Comparison of ENCODE assay signal across 17 cellular contexts in genomic region chr14:22384167-22384549, GRCh38.
A peak's percentile ranks its signal among the peaks of the same experiment; 100 is the strongest.
DNase-seq lines count a peak whose midpoint lies in the region; ATAC-seq and TF ChIP-seq lines count a peak whose summit lies in the region.
"Had no signal": no experiment of that assay in that cellular context is flagged by ENCODE, and none has a peak within 500 bp of the region (broad histone marks: within the 10 kb centered on the region; RNA-seq: fewer than 3 reads in every experiment).

No MANE protein-coding gene starts in this region.

- no peaks in the 10 kb centered on the region for H3K27me3 Mint-ChIP-seq in stimulated activated naive B cell treated with anti-CD40 and anti-IgM and Interleukin-4, amounts not matched to agents 10 μg/mL and 1 μg/mL and 100 μg/mL, for 72 hours
- peaks cover 11% of the 10 kb centered on the region for H3K27me3 Mint-ChIP-seq in nephron progenitor cell (ENCODE audit: low read depth, poor library complexity)
- H3K27me3 Mint-ChIP-seq: activated CD4-positive, alpha-beta T cell treated with anti-CD3 and anti-CD28 coated beads for 36 hours had no signal

- no peak overlapping the region for H2AFZ ChIP-seq in OCI-LY1 (ENCODE audit: low read length)

- peak overlapping the region; percentile 20; the same call in 1 of the 2 replicates for H3K4me2 ChIP-seq in OCI-LY1 (ENCODE audit: low read length)

- no peaks in the 10 kb centered on the region for H3K36me3 Mint-ChIP-seq in stimulated activated naive B cell treated with anti-CD40 and anti-IgM and Interleukin-4, amounts not matched to agents 10 μg/mL and 1 μg/mL and 100 μg/mL, for 72 hours
- no peaks in the 10 kb centered on the region for H3K36me3 Mint-ChIP-seq in nephron progenitor cell (ENCODE audit: low read depth)
- H3K36me3 Mint-ChIP-seq: stimulated activated effector memory CD8-positive, alpha-beta T cell treated with anti-CD3 and anti-CD28 coated beads, Interleukin-12 subunit alpha, Interleukin-12 subunit beta, amount 100 ng/mL, for 72 hours had no signal

- no peaks in the 10 kb centered on the region for H3K9me3 Mint-ChIP-seq in stimulated activated naive B cell treated with anti-CD40 and anti-IgM and Interleukin-4, amounts not matched to agents 10 μg/mL and 1 μg/mL and 100 μg/mL, for 72 hours
- no peaks in the 10 kb centered on the region for H3K9me3 Mint-ChIP-seq in nephron progenitor cell
- H3K9me3 Mint-ChIP-seq: stimulated activated effector memory CD8-positive, alpha-beta T cell treated with anti-CD3 and anti-CD28 coated beads, Interleukin-12 subunit alpha, Interleukin-12 subunit beta, amount 100 ng/mL, for 72 hours had no signal

- H3K4me1 ChIP-seq in OCI-LY1 (ENCODE audit: insufficient read depth, low read length, severe bottlenecking), result peaks cover 58% of the 10 kb centered on the region
- H3K4me1 ChIP-seq: left ventricle myocardium inferior had no signal

- H3K36me3 ChIP-seq in OCI-LY1 (ENCODE audit: insufficient read depth, low read length), result no peaks in the 10 kb centered on the region
- H3K36me3 ChIP-seq: HAP-1, left ventricle myocardium inferior had no signal

- TF ChIP-seq CTCF in OCI-LY1 (IDR thresholded peaks at IDR 0.05; ENCODE audit: low read length), result no peak
- TF ChIP-seq CTCF in nephron progenitor cell (IDR thresholded peaks at IDR 0.05), result no peak
- no peak for TF ChIP-seq CTCF in dorsolateral prefrontal cortex (IDR thresholded peaks at IDR 0.05 in 54 of 56, conservative IDR thresholded peaks at IDR 0.05 in 2 of 56; ENCODE audit: low read depth in 1 of 56, partially characterized antibody in 56 of 56)

- H3K27ac ChIP-seq in OCI-LY1 (ENCODE audit: low read depth, low read length, poor library complexity, severe bottlenecking) (peak overlapping the region; percentile 54), dorsolateral prefrontal cortex (no peak overlapping the region)
- H3K27ac ChIP-seq: left ventricle myocardium inferior had no signal

- no peak for DNase-seq in stimulated activated naive B cell treated with anti-CD40 and anti-IgM and Interleukin-4, amounts not matched to agents 10 μg/mL and 1 μg/mL and 100 μg/mL, for 72 hours
- no peak for DNase-seq in nephron progenitor cell
- DNase-seq in dorsolateral prefrontal cortex, result no peak
- DNase-seq: activated CD4-positive, alpha-beta T cell treated with anti-CD3 and anti-CD28 coated beads for 36 hours; activated CD8-positive, alpha-beta memory T cell treated with anti-CD3 and anti-CD28 coated beads, Interleukin-2, amount 50 U/mL, for 4 hours; anterior cingulate cortex; left ventricle myocardium inferior; NCI-H1436 treated with DMSO at 0.1 percent for 48 hours; NCI-H345; T1000; trophoblast cell had no signal

- H3K4me3 ChIP-seq in OCI-LY1 (ENCODE audit: low read depth, low read length, poor library complexity, severe bottlenecking), result no peak overlapping the region
- no peak overlapping the region for H3K4me3 ChIP-seq in dorsolateral prefrontal cortex
- H3K4me3 ChIP-seq: HAP-1, left ventricle myocardium inferior had no signal

- no peaks in the 10 kb centered on the region for H3F3A ChIP-seq in OCI-LY1 (ENCODE audit: insufficient read depth, low read length)

- no peaks in the 10 kb centered on the region for H3K79me2 ChIP-seq in OCI-LY1 (ENCODE audit: insufficient read depth, low read length)

- H4K20me1 ChIP-seq in OCI-LY1 (ENCODE audit: insufficient read depth, low read length), result no peaks in the 10 kb centered on the region

- intact Hi-C loops in dorsolateral prefrontal cortex (cut with DNase I), result loop anchor here in 1 of 2 donors (10.0 kb wide), 2 partner anchors 171 to 381 kb away; partner anchors contain the start of gene OXA1L

- no peaks in the 10 kb centered on the region for H3K9me2 ChIP-seq in OCI-LY1 (ENCODE audit: low read depth, low read length)

- H3K4me1 Mint-ChIP-seq in stimulated activated naive B cell treated with anti-CD40 and anti-IgM and Interleukin-4, amounts not matched to agents 10 μg/mL and 1 μg/mL and 100 μg/mL, for 72 hours, result peaks cover 62 to 90% of the 10 kb centered on the region in 2 donors
- H3K4me1 Mint-ChIP-seq in nephron progenitor cell, result peaks cover 48% of the 10 kb centered on the region
- H3K4me1 Mint-ChIP-seq: activated CD4-positive, alpha-beta T cell treated with anti-CD3 and anti-CD28 coated beads for 36 hours; stimulated activated effector memory CD8-positive, alpha-beta T cell treated with anti-CD3 and anti-CD28 coated beads, Interleukin-12 subunit alpha, Interleukin-12 subunit beta, amount 100 ng/mL, for 72 hours had no signal

- peak overlapping the region; percentile 97 for H3K27ac Mint-ChIP-seq in stimulated activated naive B cell treated with anti-CD40 and anti-IgM and Interleukin-4, amounts not matched to agents 10 μg/mL and 1 μg/mL and 100 μg/mL, for 72 hours
- H3K27ac Mint-ChIP-seq in nephron progenitor cell, result no peak overlapping the region
- H3K27ac Mint-ChIP-seq: activated CD4-positive, alpha-beta T cell treated with anti-CD3 and anti-CD28 coated beads for 36 hours had no signal

- peak overlapping the region; percentile 52 to 70 for H3K4me3 Mint-ChIP-seq in stimulated activated naive B cell treated with anti-CD40 and anti-IgM and Interleukin-4, amounts not matched to agents 10 μg/mL and 1 μg/mL and 100 μg/mL, for 72 hours
- no peak overlapping the region for H3K4me3 Mint-ChIP-seq in nephron progenitor cell
- H3K4me3 Mint-ChIP-seq: activated CD4-positive, alpha-beta T cell treated with anti-CD3 and anti-CD28 coated beads for 36 hours; stimulated activated effector memory CD8-positive, alpha-beta T cell treated with anti-CD3 and anti-CD28 coated beads, Interleukin-12 subunit alpha, Interleukin-12 subunit beta, amount 100 ng/mL, for 72 hours had no signal

- peak; percentile 7 for ATAC-seq in GM19397 (IDR thresholded peaks at IDR 0.05; ENCODE audit: unreplicated experiment)
- peak; percentile 13 for ATAC-seq in HG02884 (IDR thresholded peaks at IDR 0.05; ENCODE audit: unreplicated experiment)
- ATAC-seq in stimulated activated naive B cell treated with anti-CD40 and anti-IgM and Interleukin-4, amounts not matched to agents 10 μg/mL and 1 μg/mL and 100 μg/mL, for 72 hours (replicated peaks), result peak in 1 of 2 donors; percentile 12
- no peak for ATAC-seq in HG03280 (IDR thresholded peaks at IDR 0.05; ENCODE audit: unreplicated experiment)

- no peaks in the 10 kb centered on the region for H3K9me3 ChIP-seq in OCI-LY1 (ENCODE audit: low read length)
- H3K9me3 ChIP-seq: HAP-1, left ventricle myocardium inferior had no signal

- no peaks in the 10 kb centered on the region for H3K27me3 ChIP-seq in OCI-LY1 (ENCODE audit: insufficient read depth, low read length)
- H3K27me3 ChIP-seq in dorsolateral prefrontal cortex, result peaks cover 0 to 5% (median 0%) of the 10 kb centered on the region in 45 donors

- H3K9ac ChIP-seq in OCI-LY1 (ENCODE audit: low read length), result no peak overlapping the region; the same call in 1 of the 2 replicates
